21 cellular contexts compared by ENCODE assay signal in genomic region chr5:117245130-117245529, GRCh38.
"Had no signal": no experiment of that assay in that cellular context is flagged by ENCODE, and none has a peak within 500 bp of the region (broad histone marks: within the 10 kb centered on the region; RNA-seq: fewer than 3 reads in every experiment).

No MANE protein-coding gene starts in this region.

- H3K27ac Mint-ChIP-seq: activated CD4-positive, alpha-beta T cell treated with anti-CD3 and anti-CD28 coated beads, Interleukin-2, amount 10 ng/mL, durations not matched to agents 7 days and 5 days; activated naive CD4-positive, alpha-beta T cell treated with anti-CD3 and anti-CD28 coated beads for 36 hours; activated naive CD8-positive, alpha-beta T cell treated with anti-CD3 and anti-CD28 coated beads, Interleukin-2, amount 50 U/mL, for 24 hours; activated T-helper 17 cell treated with anti-CD3 and anti-CD28 coated beads, Interleukin-2, amount 50 U/mL, for 72 hours; dendritic cell treated with granulocyte-macrophage colony-stimulating factor and Interleukin-4, amounts not matched to agents 40 ng/mL and 50 ng/mL, for 4 days; memory B cell; naive thymus-derived CD8-positive, alpha-beta T cell; stimulated activated memory B cell treated with anti-CD40 and anti-IgM and Interleukin-4, amounts not matched to agents 10 μg/mL and 1 μg/mL and 100 μg/mL, for 72 hours had no signal

- H3K27me3 ChIP-seq: ascending aorta, breast epithelium, foreskin keratinocyte, right atrium auricular region, tibial artery had no signal

- H3K9me3 ChIP-seq: ascending aorta, breast epithelium, right atrium auricular region had no signal

- H3K4me1 ChIP-seq: ascending aorta, breast epithelium, foreskin keratinocyte, left ventricle myocardium inferior, right atrium auricular region, tibial artery had no signal

- H3K4me3 ChIP-seq: ascending aorta, breast epithelium, left ventricle myocardium inferior, right atrium auricular region, tibial artery had no signal

- H3K9me3 Mint-ChIP-seq: activated CD4-positive, alpha-beta T cell treated with anti-CD3 and anti-CD28 coated beads, Interleukin-2, amount 10 ng/mL, durations not matched to agents 7 days and 5 days had no signal

- H3K27me3 Mint-ChIP-seq: activated CD4-positive, alpha-beta T cell treated with anti-CD3 and anti-CD28 coated beads, Interleukin-2, amount 10 ng/mL, durations not matched to agents 7 days and 5 days; activated naive CD8-positive, alpha-beta T cell treated with anti-CD3 and anti-CD28 coated beads, Interleukin-2, amount 50 U/mL, for 24 hours; activated T-helper 17 cell treated with anti-CD3 and anti-CD28 coated beads, Interleukin-2, amount 50 U/mL, for 72 hours; dendritic cell treated with granulocyte-macrophage colony-stimulating factor and Interleukin-4, amounts not matched to agents 40 ng/mL and 50 ng/mL, for 4 days; memory B cell; naive thymus-derived CD8-positive, alpha-beta T cell; stimulated activated memory B cell treated with anti-CD40 and anti-IgM and Interleukin-4, amounts not matched to agents 10 μg/mL and 1 μg/mL and 100 μg/mL, for 72 hours had no signal

- DNase-seq: activated CD4-positive, alpha-beta T cell treated with anti-CD3 and anti-CD28 coated beads, Interleukin-2, amount 10 ng/mL, durations not matched to agents 7 days and 5 days; activated naive CD4-positive, alpha-beta T cell treated with anti-CD3 and anti-CD28 coated beads for 36 hours; activated naive CD8-positive, alpha-beta T cell treated with anti-CD3 and anti-CD28 coated beads, Interleukin-2, amount 50 U/mL, for 24 hours; cerebellar nuclear complex; effector memory CD4-positive, alpha-beta T cell; foreskin keratinocyte; glutamatergic neuron; hypothalamus; kidney; left ventricle myocardium inferior; naive thymus-derived CD8-positive, alpha-beta T cell; occipital lobe; stimulated activated CD4-positive, alpha-beta T cell treated with anti-CD3 and anti-CD28 coated beads, Interleukin-2, amount 100 ng/mL, for 48 hours; tibial artery had no signal

- H3K36me3 Mint-ChIP-seq: memory B cell; stimulated activated memory B cell treated with anti-CD40 and anti-IgM and Interleukin-4, amounts not matched to agents 10 μg/mL and 1 μg/mL and 100 μg/mL, for 72 hours had no signal

- H3K27ac ChIP-seq: ascending aorta, breast epithelium, foreskin keratinocyte, left ventricle myocardium inferior, right atrium auricular region, tibial artery had no signal

- ATAC-seq: activated naive CD8-positive, alpha-beta T cell treated with anti-CD3 and anti-CD28 coated beads, Interleukin-2, amount 50 U/mL, for 24 hours; activated T-helper 17 cell treated with anti-CD3 and anti-CD28 coated beads, Interleukin-2, amount 50 U/mL, for 72 hours; foreskin keratinocyte; naive thymus-derived CD8-positive, alpha-beta T cell; stimulated activated memory B cell treated with anti-CD40 and anti-IgM and Interleukin-4, amounts not matched to agents 10 μg/mL and 1 μg/mL and 100 μg/mL, for 72 hours had no signal

- H3K36me3 ChIP-seq: ascending aorta, breast epithelium, left ventricle myocardium inferior, right atrium auricular region, tibial artery had no signal

- H3K4me3 Mint-ChIP-seq: activated CD4-positive, alpha-beta T cell treated with anti-CD3 and anti-CD28 coated beads, Interleukin-2, amount 10 ng/mL, durations not matched to agents 7 days and 5 days; activated naive CD4-positive, alpha-beta T cell treated with anti-CD3 and anti-CD28 coated beads for 36 hours; activated naive CD8-positive, alpha-beta T cell treated with anti-CD3 and anti-CD28 coated beads, Interleukin-2, amount 50 U/mL, for 24 hours; activated T-helper 17 cell treated with anti-CD3 and anti-CD28 coated beads, Interleukin-2, amount 50 U/mL, for 72 hours; dendritic cell treated with granulocyte-macrophage colony-stimulating factor and Interleukin-4, amounts not matched to agents 40 ng/mL and 50 ng/mL, for 4 days; memory B cell; naive thymus-derived CD8-positive, alpha-beta T cell; stimulated activated memory B cell treated with anti-CD40 and anti-IgM and Interleukin-4, amounts not matched to agents 10 μg/mL and 1 μg/mL and 100 μg/mL, for 72 hours had no signal

- H3K4me1 Mint-ChIP-seq: activated CD4-positive, alpha-beta T cell treated with anti-CD3 and anti-CD28 coated beads, Interleukin-2, amount 10 ng/mL, durations not matched to agents 7 days and 5 days; activated naive CD8-positive, alpha-beta T cell treated with anti-CD3 and anti-CD28 coated beads, Interleukin-2, amount 50 U/mL, for 24 hours; activated T-helper 17 cell treated with anti-CD3 and anti-CD28 coated beads, Interleukin-2, amount 50 U/mL, for 72 hours; memory B cell; naive thymus-derived CD8-positive, alpha-beta T cell; stimulated activated memory B cell treated with anti-CD40 and anti-IgM and Interleukin-4, amounts not matched to agents 10 μg/mL and 1 μg/mL and 100 μg/mL, for 72 hours had no signal
